19 cellular contexts compared by ENCODE assay signal in the genomic region with DNA sequence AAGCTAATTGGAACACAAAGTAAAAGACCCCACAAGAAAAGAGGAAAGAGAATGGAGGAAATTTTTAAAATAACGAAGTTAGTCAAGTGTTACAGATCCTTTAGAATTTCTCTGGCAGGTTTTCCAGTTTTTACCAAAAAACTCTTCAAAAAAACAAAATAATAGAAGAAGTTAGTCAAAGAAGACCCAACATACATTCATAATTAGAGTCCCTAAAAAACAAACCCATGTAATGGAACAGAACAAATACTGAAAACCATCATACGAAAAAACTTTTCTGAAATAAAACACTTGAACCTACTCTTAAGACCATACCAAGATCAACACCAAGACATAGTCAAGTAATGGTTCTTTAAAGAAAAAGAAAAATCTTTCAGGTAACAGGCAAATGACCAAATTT. TPM values are rescaled to one million over a fixed set of nuclear protein-coding genes. Genes with fewer than 3 reads are reported as not detected.
DNase-seq lines count a peak whose midpoint lies in the region; ATAC-seq, FAIRE-seq and TF ChIP-seq lines count a peak whose summit lies in the region.
"Had no signal": no experiment of that assay in that cellular context is flagged by ENCODE, and none has a peak within 500 bp of the region (broad histone marks: within the 10 kb centered on the region; RNA-seq: fewer than 3 reads in every experiment).

No MANE protein-coding gene starts in this region.

- H3K4me1 Mint-ChIP-seq in activated naive CD4-positive, alpha-beta T cell treated with anti-CD3 and anti-CD28 coated beads, Interleukin-2, amount 10 ng/mL, durations not matched to agents 7 days and 5 days: peaks cover 47% of the 10 kb centered on the region
- H3K4me1 Mint-ChIP-seq in activated T-helper 2 cell treated with anti-CD3 and anti-CD28 coated beads, Interferon-gamma antibody, Interleukin-2, Interleukin-4, amounts not matched to agents 10 μg/mL and 5 μg/mL and 100 μg/mL, durations not matched to agents 14 hours and 24 hours and 36 hours (ENCODE audit: low read depth): peaks cover 43% of the 10 kb centered on the region
- peaks cover 57 to 86% of the 10 kb centered on the region in 2 donors for H3K4me1 Mint-ChIP-seq in immature natural killer cell
- H3K4me1 Mint-ChIP-seq in progenitor cell of endocrine pancreas (ENCODE audit: low read depth): peaks cover 14% of the 10 kb centered on the region

- peaks cover 47% of the 10 kb centered on the region for H3K36me3 Mint-ChIP-seq in activated naive CD4-positive, alpha-beta T cell treated with anti-CD3 and anti-CD28 coated beads, Interleukin-2, amount 10 ng/mL, durations not matched to agents 7 days and 5 days
- peaks cover 64% of the 10 kb centered on the region for H3K36me3 Mint-ChIP-seq in activated T-helper 2 cell treated with anti-CD3 and anti-CD28 coated beads, Interferon-gamma antibody, Interleukin-2, Interleukin-4, amounts not matched to agents 10 μg/mL and 5 μg/mL and 100 μg/mL, durations not matched to agents 14 hours and 24 hours and 36 hours (ENCODE audit: low read depth)
- peaks cover 4 to 9% (median 9%) of the 10 kb centered on the region in 3 donors for H3K36me3 Mint-ChIP-seq in immature natural killer cell
- peaks cover 30% of the 10 kb centered on the region for H3K36me3 Mint-ChIP-seq in progenitor cell of endocrine pancreas (ENCODE audit: insufficient read depth)

- H3K4me3 Mint-ChIP-seq in activated naive CD4-positive, alpha-beta T cell treated with anti-CD3 and anti-CD28 coated beads, Interleukin-2, amount 10 ng/mL, durations not matched to agents 7 days and 5 days: no peak overlapping the region
- no peak overlapping the region for H3K4me3 Mint-ChIP-seq in activated T-helper 2 cell treated with anti-CD3 and anti-CD28 coated beads, Interferon-gamma antibody, Interleukin-2, Interleukin-4, amounts not matched to agents 10 μg/mL and 5 μg/mL and 100 μg/mL, durations not matched to agents 14 hours and 24 hours and 36 hours (ENCODE audit: low read depth)
- H3K4me3 Mint-ChIP-seq in immature natural killer cell (peak overlapping the region in 1 of 5 donors; percentile 44), progenitor cell of endocrine pancreas (ENCODE audit: low read depth) (no peak overlapping the region)

- ATAC-seq in HG03139 (IDR thresholded peaks at IDR 0.05; ENCODE audit: unreplicated experiment): no peak
- ATAC-seq: Right ventricle myocardium inferior had no signal

- CTCF ChIA-PET in activated naive CD4-positive, alpha-beta T cell treated with anti-CD3 and anti-CD28 coated beads, Interleukin-2, amount 10 ng/mL, durations not matched to agents 7 days and 5 days (lab: Charles Lee): interaction anchor here (1.5 kb wide), 1 partner anchor 115 kb away, joined by 3 read pairs; no protein-coding TSS in a partner anchor

- peak overlapping the region; percentile 34 for H3K27ac Mint-ChIP-seq in activated naive CD4-positive, alpha-beta T cell treated with anti-CD3 and anti-CD28 coated beads, Interleukin-2, amount 10 ng/mL, durations not matched to agents 7 days and 5 days
- H3K27ac Mint-ChIP-seq in activated T-helper 2 cell treated with anti-CD3 and anti-CD28 coated beads, Interferon-gamma antibody, Interleukin-2, Interleukin-4, amounts not matched to agents 10 μg/mL and 5 μg/mL and 100 μg/mL, durations not matched to agents 14 hours and 24 hours and 36 hours: peak overlapping the region; percentile 42
- H3K27ac Mint-ChIP-seq in immature natural killer cell (peak overlapping the region; percentile 28 to 83 (median 70)), progenitor cell of endocrine pancreas (no peak overlapping the region)

- no peak for DNase-seq in activated naive CD4-positive, alpha-beta T cell treated with anti-CD3 and anti-CD28 coated beads, Interleukin-2, amount 10 ng/mL, durations not matched to agents 7 days and 5 days
- no peak for DNase-seq in activated naive CD4-positive, alpha-beta T cell (lab: John Stamatoyannopoulos, UW)
- DNase-seq in GM19239 (ENCODE audit: insufficient read length, low spot score): no peak
- no peak for DNase-seq in activated T-helper 2 cell treated with anti-CD3 and anti-CD28 coated beads, Interferon-gamma antibody, Interleukin-2, Interleukin-4, amounts not matched to agents 10 μg/mL and 5 μg/mL and 100 μg/mL, durations not matched to agents 14 hours and 24 hours and 36 hours (ENCODE audit: low spot score)
- DNase-seq in immature natural killer cell: no peak
- no peak for DNase-seq in progenitor cell of endocrine pancreas (ENCODE audit: low spot score, unreplicated experiment)
- no peak for DNase-seq in KBM-7
- DNase-seq: AML-193; DMS153; GDM1; KG1; NCI-H1105 treated with DMSO at 0.1 percent for 48 hours; NCI-H1694; NCI-H2081 treated with DMSO at 0.1 percent for 48 hours; NCI-H748 treated with DMSO at 0.1 percent for 48 hours; NK-92 treated with Interleukin-12 subunit alpha and Interleukin-12 subunit beta, amount 100 ng/mL, for 24 hours had no signal

- in situ Hi-C loops in KBM-7 (cut with MboI; ENCODE audit: low pct_unique_long_range_greater_than_20kb, low sequenced_read_pairs): no loop called here

- no peaks in the 10 kb centered on the region for H3K27me3 Mint-ChIP-seq in activated naive CD4-positive, alpha-beta T cell treated with anti-CD3 and anti-CD28 coated beads, Interleukin-2, amount 10 ng/mL, durations not matched to agents 7 days and 5 days
- H3K27me3 Mint-ChIP-seq in activated T-helper 2 cell treated with anti-CD3 and anti-CD28 coated beads, Interferon-gamma antibody, Interleukin-2, Interleukin-4, amounts not matched to agents 10 μg/mL and 5 μg/mL and 100 μg/mL, durations not matched to agents 14 hours and 24 hours and 36 hours (ENCODE audit: low read depth): no peaks in the 10 kb centered on the region
- H3K27me3 Mint-ChIP-seq in immature natural killer cell (ENCODE audit: low read depth in 3 of 3) (peaks cover 0 to 3% (median 0%) of the 10 kb centered on the region in 3 donors), progenitor cell of endocrine pancreas (no peaks in the 10 kb centered on the region)

- FAIRE-seq in GM19239 (lab: Jason Lieb, UNC): peak; percentile 52
- FAIRE-seq: H1 had no signal

- peaks cover 15% of the 10 kb centered on the region for H3K9me3 Mint-ChIP-seq in activated naive CD4-positive, alpha-beta T cell treated with anti-CD3 and anti-CD28 coated beads, Interleukin-2, amount 10 ng/mL, durations not matched to agents 7 days and 5 days
- H3K9me3 Mint-ChIP-seq in activated T-helper 2 cell treated with anti-CD3 and anti-CD28 coated beads, Interferon-gamma antibody, Interleukin-2, Interleukin-4, amounts not matched to agents 10 μg/mL and 5 μg/mL and 100 μg/mL, durations not matched to agents 14 hours and 24 hours and 36 hours: peaks cover 28% of the 10 kb centered on the region
- peaks cover 0 to 4% (median 0%) of the 10 kb centered on the region in 6 donors for H3K9me3 Mint-ChIP-seq in immature natural killer cell
- H3K9me3 Mint-ChIP-seq in progenitor cell of endocrine pancreas (ENCODE audit: low read depth): peaks cover 23% of the 10 kb centered on the region

- intact Hi-C loops in activated T-helper 2 cell treated with anti-CD3 and anti-CD28 coated beads, Interferon-gamma antibody, Interleukin-2, Interleukin-4, amounts not matched to agents 10 μg/mL and 5 μg/mL and 100 μg/mL, durations not matched to agents 14 hours and 24 hours and 36 hours (cut with micrococcal nuclease): loop anchor here (2.0 kb wide), 1 partner anchor 29 kb away; no protein-coding TSS in a partner anchor

- TF ChIP-seq CTCF in progenitor cell of endocrine pancreas (IDR thresholded peaks at IDR 0.05; ENCODE audit: unreplicated experiment): no peak

RNA-seq across cellular contexts. Expression of gene RANBP9, which starts 31.6 kb away (rescaled TPM):
- 50.7 and 55.7 TPM in 2 replicates for total RNA-seq in activated T-helper 2 cell treated with anti-CD3 and anti-CD28 coated beads, Interferon-gamma antibody, Interleukin-2, Interleukin-4, amounts not matched to agents 10 μg/mL and 5 μg/mL and 100 μg/mL, durations not matched to agents 14 hours and 24 hours and 36 hours
- polyA plus RNA-seq in immature natural killer cell: 1 to 10 TPM; 2.4 to 5.5 (median 3.8) TPM
- 58.4 and 59.7 TPM in 2 replicates for total RNA-seq in progenitor cell of endocrine pancreas
